ENCODE assay signal across 12 cellular contexts in the genomic region with DNA sequence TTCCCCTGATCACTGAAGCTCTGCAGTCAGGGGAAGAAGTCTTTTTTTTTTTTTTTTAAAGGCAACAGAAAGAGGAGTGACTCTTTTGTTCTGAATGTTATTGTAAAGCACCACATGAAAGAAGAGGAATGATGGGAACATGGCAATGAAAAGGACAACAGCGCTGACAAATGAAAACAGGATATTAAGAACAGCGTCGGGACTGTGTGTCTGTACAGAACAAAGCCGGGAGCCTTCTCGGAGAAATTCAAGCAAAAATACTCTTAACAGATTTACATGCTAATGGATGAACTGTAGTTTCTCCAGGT. TPM values are rescaled to one million over a fixed set of nuclear protein-coding genes. Genes with fewer than 3 reads are reported as not detected.
DNase-seq lines count a peak whose midpoint lies in the region; ATAC-seq and TF ChIP-seq lines count a peak whose summit lies in the region.
"Had no signal": no experiment of that assay in that cellular context is flagged by ENCODE, and none has a peak within 500 bp of the region (broad histone marks: within the 10 kb centered on the region; RNA-seq: fewer than 3 reads in every experiment).

No MANE protein-coding gene starts in this region.

- peak overlapping the region; percentile 94 for H3K27ac Mint-ChIP-seq in HFFc6
- peak overlapping the region; percentile 67 for H3K27ac Mint-ChIP-seq in chondrocyte (ENCODE audit: unreplicated experiment)
- H3K27ac Mint-ChIP-seq in mesothelial cell of epicardium: peak overlapping the region; percentile 96
- no peak overlapping the region for H3K27ac Mint-ChIP-seq in CD4-positive, alpha-beta T cell
- H3K27ac Mint-ChIP-seq: CD4-positive, CD25-positive, alpha-beta regulatory T cell had no signal

- H3K4me3 Mint-ChIP-seq in HFFc6: peak overlapping the region; percentile 84
- peak overlapping the region; percentile 60 for H3K4me3 Mint-ChIP-seq in chondrocyte (ENCODE audit: unreplicated experiment)
- H3K4me3 Mint-ChIP-seq in mesothelial cell of epicardium: peak overlapping the region; percentile 55
- H3K4me3 Mint-ChIP-seq in CD4-positive, alpha-beta T cell: no peak overlapping the region
- H3K4me3 Mint-ChIP-seq: CD4-positive, CD25-positive, alpha-beta regulatory T cell had no signal

- peaks cover 7% of the 10 kb centered on the region for H3K9me3 ChIP-seq in CD4-positive, alpha-beta T cell (ENCODE audit: control insufficient read depth, low read length)

- CTCF ChIA-PET in CD4-positive, alpha-beta T cell (lab: Charles Lee): no interaction called here

- TF ChIP-seq CTCF in HFFc6 (IDR thresholded peaks at IDR 0.05) (no peak), chondrocyte (IDR thresholded peaks at IDR 0.05) (no peak), mesothelial cell of epicardium (IDR thresholded peaks at IDR 0.05; ENCODE audit: unreplicated experiment) (no peak)
- TF ChIP-seq CTCF in CD4-positive, alpha-beta T cell (IDR thresholded peaks at IDR 0.05): no peak

- no peak overlapping the region for H3K27ac ChIP-seq in CD4-positive, alpha-beta T cell (ENCODE audit: low read depth, low read length)

- intact Hi-C loops in CD4-positive, alpha-beta T cell (cut with DNase I, micrococcal nuclease): no loop called here

- H3K9me3 Mint-ChIP-seq in HFFc6 (peaks cover 20% of the 10 kb centered on the region), chondrocyte (ENCODE audit: low read depth) (peaks cover 20% of the 10 kb centered on the region), mesothelial cell of epicardium (peaks cover 19% of the 10 kb centered on the region)
- H3K9me3 Mint-ChIP-seq in CD4-positive, alpha-beta T cell: no peaks in the 10 kb centered on the region

- H3K36me3 Mint-ChIP-seq in HFFc6 (ENCODE audit: low read depth) (peaks cover 13% of the 10 kb centered on the region), chondrocyte (ENCODE audit: low read depth) (peaks cover 10% of the 10 kb centered on the region), mesothelial cell of epicardium (peaks cover 15% of the 10 kb centered on the region)
- H3K36me3 Mint-ChIP-seq in CD4-positive, alpha-beta T cell (ENCODE audit: low read depth): no peaks in the 10 kb centered on the region
- H3K36me3 Mint-ChIP-seq: CD4-positive, CD25-positive, alpha-beta regulatory T cell had no signal

- DNase-seq in ACHN: peak; percentile 37
- DNase-seq in HFFc6: no peak
- no peak for DNase-seq in chondrocyte (ENCODE audit: low spot score)
- DNase-seq in mesothelial cell of epicardium (ENCODE audit: low spot score in 2 of 2, unreplicated experiment in 2 of 2): no peak
- DNase-seq in NCI-H187 treated with DMSO at 0.1 percent for 48 hours (lab: John Stamatoyannopoulos, UW): no peak
- no peak for DNase-seq in CD4-positive, alpha-beta T cell
- DNase-seq: CD4-positive, CD25-positive, alpha-beta regulatory T cell; NCI-H1436; SW 1271 had no signal

- POLR2A ChIA-PET in CD4-positive, alpha-beta T cell (lab: Charles Lee): no interaction called here

- H3K4me1 Mint-ChIP-seq in HFFc6 (ENCODE audit: low read depth): peaks cover 72% of the 10 kb centered on the region
- peaks cover 26% of the 10 kb centered on the region for H3K4me1 Mint-ChIP-seq in chondrocyte (ENCODE audit: low read depth)
- H3K4me1 Mint-ChIP-seq in mesothelial cell of epicardium: peaks cover 54% of the 10 kb centered on the region
- no peaks in the 10 kb centered on the region for H3K4me1 Mint-ChIP-seq in CD4-positive, alpha-beta T cell (ENCODE audit: low read depth)
- H3K4me1 Mint-ChIP-seq: CD4-positive, CD25-positive, alpha-beta regulatory T cell had no signal

- no peaks in the 10 kb centered on the region for H3K27me3 ChIP-seq in CD4-positive, alpha-beta T cell (ENCODE audit: control insufficient read depth, insufficient read depth, low read length)

- no peak for ATAC-seq in HG02623 (IDR thresholded peaks at IDR 0.05; ENCODE audit: unreplicated experiment)
- no peak for ATAC-seq in CD4-positive, alpha-beta T cell (ENCODE audit: poor library complexity)
- ATAC-seq in GM18873 (IDR thresholded peaks at IDR 0.05; ENCODE audit: low FRiP score, unreplicated experiment): no peak
- ATAC-seq: GM12878 had no signal

- in situ Hi-C loops in ACHN (cut with HindIII; ENCODE audit: low pct_ligation_motif_present, low pct_unique_long_range_greater_than_20kb, low sequenced_read_pairs): no loop called here

- no peaks in the 10 kb centered on the region for H3K27me3 Mint-ChIP-seq in HFFc6 (ENCODE audit: insufficient read depth)
- no peaks in the 10 kb centered on the region for H3K27me3 Mint-ChIP-seq in chondrocyte (ENCODE audit: low read depth)
- H3K27me3 Mint-ChIP-seq in mesothelial cell of epicardium (ENCODE audit: low read depth): no peaks in the 10 kb centered on the region
- H3K27me3 Mint-ChIP-seq in CD4-positive, alpha-beta T cell: no peaks in the 10 kb centered on the region
- H3K27me3 Mint-ChIP-seq: CD4-positive, CD25-positive, alpha-beta regulatory T cell had no signal

RNA-seq across cellular contexts. Expression of gene MID1, which starts 40.7 kb away (rescaled TPM):
- total RNA-seq in HFFc6 (2021; fragmentation: NEBNext Ultra II Directional; extraction: Animal tissue kit (Norgen Biotek cat#: 25700)): 10 to 100 TPM; 17.9 to 21.8 (median 18.6) TPM
- 12.0 to 13.9 TPM (median 12.1 TPM) in 3 replicates for total RNA-seq in chondrocyte
- total RNA-seq in mesothelial cell of epicardium: 48.3 to 52.5 TPM (median 48.8 TPM) in 3 replicates
- total RNA-seq in CD4-positive, alpha-beta T cell: under 1 TPM in 1 of 2 experiments, not detected in 1; 0.19 TPM
- total RNA-seq: CD4-positive, CD25-positive, alpha-beta regulatory T cell had no signal

Comparison
In these comparisons a context has a peak if more than half of its experiments do, and no peak if none do; other contexts are left out.
1. RNA of gene MID1, which starts 40.7 kb away (total RNA-seq): 48.3 to 52.5 TPM in mesothelial cell of epicardium, 17.9 to 21.8 TPM in HFFc6 and 12.0 to 13.9 TPM in chondrocyte; 0.19 TPM in CD4-positive, alpha-beta T cell; every median in the first group is over 10 times any median in the second.